8 cellular contexts compared by ENCODE assay signal in genomic region chr17:11996722-11997146, GRCh38. TPM values are rescaled to one million over a fixed set of nuclear protein-coding genes. Genes with fewer than 3 reads are reported as not detected.
DNase-seq lines count a peak whose midpoint lies in the region; ATAC-seq and TF ChIP-seq lines count a peak whose summit lies in the region.

No MANE protein-coding gene starts in this region.

- intact Hi-C loops in left cardiac atrium (cut with DNase I): no loop called here

- H3K9me3 Mint-ChIP-seq in progenitor cell of endocrine pancreas (ENCODE audit: low read depth): no peaks in the 10 kb centered on the region

- peak; percentile 34 for ATAC-seq in GM19035 (IDR thresholded peaks at IDR 0.05; ENCODE audit: unreplicated experiment)
- peak; percentile 25 for ATAC-seq in HG03103 (IDR thresholded peaks at IDR 0.05; ENCODE audit: low read depth, unreplicated experiment)
- peak; percentile 28 to 40 for ATAC-seq in left cardiac atrium

- peak overlapping the region; percentile 94 for H3K4me3 Mint-ChIP-seq in progenitor cell of endocrine pancreas (ENCODE audit: low read depth)

- peaks cover 1% of the 10 kb centered on the region for H3K36me3 Mint-ChIP-seq in progenitor cell of endocrine pancreas (ENCODE audit: insufficient read depth)

- TF ChIP-seq CTCF in progenitor cell of endocrine pancreas (IDR thresholded peaks at IDR 0.05; ENCODE audit: unreplicated experiment): no peak

- H3K27ac Mint-ChIP-seq in progenitor cell of endocrine pancreas: peak overlapping the region; percentile 95

- H3K27me3 Mint-ChIP-seq in progenitor cell of endocrine pancreas: no peaks in the 10 kb centered on the region

- DNase-seq in CD1c-positive myeloid dendritic cell (ENCODE audit: extremely low spot score) (peak; percentile 74), NCI-H82 (lab: John Stamatoyannopoulos, UW) (peak; percentile 79), amniotic stem cell (lab: John Stamatoyannopoulos, UW) (peak; percentile 22), left cardiac atrium (no peak), progenitor cell of endocrine pancreas (ENCODE audit: low spot score, unreplicated experiment) (no peak), retina (no peak)

- H3K4me1 Mint-ChIP-seq in progenitor cell of endocrine pancreas (ENCODE audit: low read depth): peaks cover 3% of the 10 kb centered on the region

RNA-seq across cellular contexts. Expression of gene ZNF18, which starts 0.5 kb away (rescaled TPM):
- total RNA-seq in left cardiac atrium (1 to 10 TPM; 3.8 to 5.4 TPM), progenitor cell of endocrine pancreas (5.9 and 7.8 TPM in 2 replicates)

RNA-seq across cellular contexts. Expression of gene MAP2K4, which starts 23.9 kb away (rescaled TPM):
- total RNA-seq in left cardiac atrium (10 to 100 TPM; 31.3 to 31.5 TPM), progenitor cell of endocrine pancreas (62.0 and 64.2 TPM in 2 replicates)

Comparison
In these comparisons a context has a peak if more than half of its experiments do, and no peak if none do; other contexts are left out.
1. DNase-seq: peak in CD1c-positive myeloid dendritic cell (single experiment), NCI-H82 (single experiment) and amniotic stem cell (single experiment); none in left cardiac atrium (single experiment), progenitor cell of endocrine pancreas (single experiment) and retina (single experiment).
2. Peak in every context shown above with its lines, with median percentiles within 50 percentile points of each other: ATAC-seq.